1 cellular context compared by ENCODE assay signal in the genomic region with DNA sequence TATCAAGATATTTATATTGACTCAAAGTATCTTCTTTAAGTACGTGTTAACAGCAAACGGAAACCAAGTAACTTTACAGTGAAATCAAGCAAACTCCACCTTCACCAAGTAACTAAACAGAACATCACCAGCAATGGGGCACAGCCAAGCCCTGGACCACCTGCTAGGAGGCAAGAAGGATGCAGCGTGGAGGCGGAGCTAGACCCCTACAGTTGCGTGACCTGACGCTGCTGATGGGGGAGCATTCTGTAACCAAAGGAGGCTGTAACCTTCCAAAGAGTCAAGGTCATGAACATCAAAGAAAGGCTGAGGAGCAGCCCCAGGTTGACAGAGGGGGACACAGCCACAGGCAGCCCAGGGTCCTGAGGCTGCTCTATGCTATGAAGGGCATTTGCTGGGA.
TF ChIP-seq lines count a peak whose summit lies in the region.

No MANE protein-coding gene starts in this region.

TF ChIP-seq in WTC11, 78 proteins besides CTCF, POLR2A, EP300 and RAD21 (continued from another document):
- TF ChIP-seq NR2C2 (CRISPR knock-in tag; IDR thresholded peaks at IDR 0.05) (no peak), PRRX2 (CRISPR knock-in tag; IDR thresholded peaks at IDR 0.05) (no peak), SOX15 (CRISPR knock-in tag; IDR thresholded peaks at IDR 0.05) (no peak), CREB1 (CRISPR knock-in tag; IDR thresholded peaks at IDR 0.05) (no peak), CREM (CRISPR knock-in tag; IDR thresholded peaks at IDR 0.05) (no peak), FOXP1 (CRISPR knock-in tag; IDR thresholded peaks at IDR 0.05; ENCODE audit: borderline replicate concordance) (no peak)
